Comparison of ENCODE assay signal across 1 cellular context in the genomic region with DNA sequence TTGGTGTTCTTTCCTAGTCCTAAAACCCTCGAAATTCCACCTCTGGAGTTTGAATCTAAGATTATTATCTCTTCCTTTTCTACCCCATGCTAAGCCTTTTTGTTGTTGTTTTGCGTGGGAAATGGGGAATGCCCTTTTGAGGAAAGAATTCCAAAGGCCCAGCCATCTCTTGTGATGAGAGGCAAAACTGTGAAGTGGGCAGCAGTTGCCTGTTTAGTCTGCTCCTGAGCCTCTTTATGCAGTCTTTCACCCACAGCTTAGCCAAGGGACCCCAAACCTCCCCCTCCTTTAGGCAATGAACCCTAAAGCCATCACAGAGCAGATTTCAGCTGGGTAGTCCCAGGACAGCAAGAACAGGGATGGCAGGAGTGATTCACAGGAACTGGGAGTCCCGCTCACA.
TF ChIP-seq lines count a peak whose summit lies in the region.

No MANE protein-coding gene starts in this region.

TF ChIP-seq in WTC11, 78 proteins besides CTCF, POLR2A, EP300 and RAD21 (continued from another document):
- TF ChIP-seq, protein P1, sequence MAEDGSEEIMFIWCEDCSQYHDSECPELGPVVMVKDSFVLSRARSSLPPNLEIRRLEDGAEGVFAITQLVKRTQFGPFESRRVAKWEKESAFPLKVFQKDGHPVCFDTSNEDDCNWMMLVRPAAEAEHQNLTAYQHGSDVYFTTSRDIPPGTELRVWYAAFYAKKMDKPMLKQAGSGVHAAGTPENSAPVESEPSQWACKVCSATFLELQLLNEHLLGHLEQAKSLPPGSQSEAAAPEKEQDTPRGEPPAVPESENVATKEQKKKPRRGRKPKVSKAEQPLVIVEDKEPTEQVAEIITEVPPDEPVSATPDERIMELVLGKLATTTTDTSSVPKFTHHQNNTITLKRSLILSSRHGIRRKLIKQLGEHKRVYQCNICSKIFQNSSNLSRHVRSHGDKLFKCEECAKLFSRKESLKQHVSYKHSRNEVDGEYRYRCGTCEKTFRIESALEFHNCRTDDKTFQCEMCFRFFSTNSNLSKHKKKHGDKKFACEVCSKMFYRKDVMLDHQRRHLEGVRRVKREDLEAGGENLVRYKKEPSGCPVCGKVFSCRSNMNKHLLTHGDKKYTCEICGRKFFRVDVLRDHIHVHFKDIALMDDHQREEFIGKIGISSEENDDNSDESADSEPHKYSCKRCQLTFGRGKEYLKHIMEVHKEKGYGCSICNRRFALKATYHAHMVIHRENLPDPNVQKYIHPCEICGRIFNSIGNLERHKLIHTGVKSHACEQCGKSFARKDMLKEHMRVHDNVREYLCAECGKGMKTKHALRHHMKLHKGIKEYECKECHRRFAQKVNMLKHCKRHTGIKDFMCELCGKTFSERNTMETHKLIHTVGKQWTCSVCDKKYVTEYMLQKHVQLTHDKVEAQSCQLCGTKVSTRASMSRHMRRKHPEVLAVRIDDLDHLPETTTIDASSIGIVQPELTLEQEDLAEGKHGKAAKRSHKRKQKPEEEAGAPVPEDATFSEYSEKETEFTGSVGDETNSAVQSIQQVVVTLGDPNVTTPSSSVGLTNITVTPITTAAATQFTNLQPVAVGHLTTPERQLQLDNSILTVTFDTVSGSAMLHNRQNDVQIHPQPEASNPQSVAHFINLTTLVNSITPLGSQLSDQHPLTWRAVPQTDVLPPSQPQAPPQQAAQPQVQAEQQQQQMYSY (CRISPR knock-in tag; IDR thresholded peaks at IDR 0.05): peak; percentile 7; the same call in 1 of the 2 replicates
